Comparison of ENCODE assay signal across 1 cellular context in genomic region chr9:89427621-89428221, GRCh38.
TF ChIP-seq lines count a peak whose summit lies in the region.

No MANE protein-coding gene starts in this region.

TF ChIP-seq in GM12878, 131 proteins besides CTCF, POLR2A, EP300 and RAD21 (continued from another document):
- TF ChIP-seq BCLAF1 (IDR thresholded peaks at IDR 0.05) (no peak), SKIL (IDR thresholded peaks at IDR 0.05; ENCODE audit: low read depth, poor library complexity, severe bottlenecking) (no peak), REST (IDR thresholded peaks at IDR 0.05; ENCODE audit: low read depth, low read length) (no peak), FOS (IDR thresholded peaks at IDR 0.05; ENCODE audit: borderline replicate concordance, extremely low read depth, insufficient read length) (no peak), CBFB (IDR thresholded peaks at IDR 0.05; ENCODE audit: low read depth) (0 out of 2 replicates have a peak, but pooled peaks have one; percentile 32), CREM (IDR thresholded peaks at IDR 0.05; ENCODE audit: low read depth) (peak; percentile 82), PRDM15 (CRISPR knock-in tag; IDR thresholded peaks at IDR 0.05) (no peak), E4F1 (IDR thresholded peaks at IDR 0.05; ENCODE audit: borderline replicate concordance, partially characterized antibody) (no peak), GATAD2B (conservative IDR thresholded peaks at IDR 0.05; ENCODE audit: low read depth) (no peak), MTA3 (IDR thresholded peaks at IDR 0.05; ENCODE audit: borderline replicate concordance, low read length) (no peak), WRNIP1 (IDR thresholded peaks at IDR 0.05; ENCODE audit: borderline replicate concordance, low read depth, low read length) (no peak)
